Comparison of ENCODE assay signal across 12 cellular contexts in genomic region chr22:49656291-49656851, GRCh38.
DNase-seq lines count a peak whose midpoint lies in the region; ATAC-seq and TF ChIP-seq lines count a peak whose summit lies in the region.
"Had no signal": no experiment of that assay in that cellular context is flagged by ENCODE, and none has a peak within 500 bp of the region (broad histone marks: within the 10 kb centered on the region; RNA-seq: fewer than 3 reads in every experiment).

No MANE protein-coding gene starts in this region.

- H3K27me3 ChIP-seq in CD4-positive, alpha-beta memory T cell (ENCODE audit: insufficient read depth, low read length): no peaks in the 10 kb centered on the region
- H3K27me3 ChIP-seq in duodenal mucosa (ENCODE audit: control insufficient read depth in 1 of 2, insufficient read depth in 2 of 2, low read length in 2 of 2) (no peaks in the 10 kb centered on the region), rectal smooth muscle tissue (ENCODE audit: control insufficient read depth, insufficient read depth, low read length) (no peaks in the 10 kb centered on the region), adrenal gland (no peaks in the 10 kb centered on the region)

- peak overlapping the region; percentile 85 to 100 (median 97) for H3K4me3 Mint-ChIP-seq in CD4-positive, alpha-beta memory T cell
- peak overlapping the region; percentile 94 to 99 (median 97) for H3K4me3 Mint-ChIP-seq in IgD-negative memory B cell
- H3K4me3 Mint-ChIP-seq: mesothelial cell of epicardium had no signal

- peak overlapping the region in 1 of 7 donors; percentile 13 for H3K27ac Mint-ChIP-seq in CD4-positive, alpha-beta memory T cell
- peak overlapping the region in 1 of 3 donors; percentile 75 for H3K27ac Mint-ChIP-seq in IgD-negative memory B cell
- H3K27ac Mint-ChIP-seq: mesothelial cell of epicardium had no signal

- peaks cover 29% of the 10 kb centered on the region for H3K4me1 ChIP-seq in CD4-positive, alpha-beta memory T cell (ENCODE audit: insufficient read depth, low read length)
- H3K4me1 ChIP-seq in duodenal mucosa (ENCODE audit: control insufficient read depth in 1 of 2, insufficient read depth in 2 of 2, low read length in 2 of 2): peaks cover 0 to 8% of the 10 kb centered on the region in 2 donors
- no peaks in the 10 kb centered on the region for H3K4me1 ChIP-seq in rectal smooth muscle tissue (ENCODE audit: control insufficient read depth, insufficient read depth, low read length)
- H3K4me1 ChIP-seq in adrenal gland (replicated peaks in 1 of 2): no peaks in the 10 kb centered on the region

- peak overlapping the region; percentile 34 for H3K27ac ChIP-seq in CD4-positive, alpha-beta memory T cell (ENCODE audit: low read depth, low read length)
- H3K27ac ChIP-seq in duodenal mucosa (ENCODE audit: low read depth, low read length): no peak overlapping the region
- H3K27ac ChIP-seq in rectal smooth muscle tissue (ENCODE audit: low read depth, low read length): no peak overlapping the region
- H3K27ac ChIP-seq in adrenal gland: peak overlapping the region in 1 of 5 donors; percentile 69
- H3K27ac ChIP-seq: GM23248 had no signal

- H3K36me3 ChIP-seq in CD4-positive, alpha-beta memory T cell (ENCODE audit: insufficient read depth, low read length): peaks cover 5% of the 10 kb centered on the region
- no peaks in the 10 kb centered on the region for H3K36me3 ChIP-seq in duodenal mucosa (ENCODE audit: control insufficient read depth in 1 of 2, insufficient read depth in 2 of 2, low read length in 2 of 2)
- no peaks in the 10 kb centered on the region for H3K36me3 ChIP-seq in rectal smooth muscle tissue (ENCODE audit: control insufficient read depth, insufficient read depth, low read length)
- no peaks in the 10 kb centered on the region for H3K36me3 ChIP-seq in adrenal gland (replicated peaks in 1 of 2)

- POLR2A ChIA-PET in CD4-positive, alpha-beta memory T cell (lab: Charles Lee; ENCODE audit: partially characterized antibody): interaction anchor here (0.9 to 2.2 kb wide), 3 partner anchors 10 to 32 kb away, joined by 4 to 10 read pairs (median 4); no protein-coding TSS in a partner anchor

- CTCF ChIA-PET in CD4-positive, alpha-beta memory T cell (lab: Charles Lee; ENCODE audit: partially characterized antibody): no interaction called here

- WGBS in adrenal gland, 4 donors: 66 to 85% (median 76%) methylated on average over 10 to 25 of the region's 25 CpGs

- intact Hi-C loops in CD4-positive, alpha-beta memory T cell (cut with micrococcal nuclease): no loop called here
- intact Hi-C loops in adrenal gland (cut with DNase I): no loop called here

- ATAC-seq in GM18868 (IDR thresholded peaks at IDR 0.05; ENCODE audit: unreplicated experiment): no peak
- ATAC-seq: PC-3 had no signal

- H3K4me3 ChIP-seq in CD4-positive, alpha-beta memory T cell (ENCODE audit: low read length in 2 of 2): peak overlapping the region; percentile 79 to 85
- peak overlapping the region; percentile 63 to 74 for H3K4me3 ChIP-seq in duodenal mucosa (ENCODE audit: low read depth in 1 of 2, low read length in 2 of 2)
- peak overlapping the region; percentile 63 for H3K4me3 ChIP-seq in rectal smooth muscle tissue (ENCODE audit: low read length)
- peak overlapping the region in 1 of 4 donors; percentile 55 for H3K4me3 ChIP-seq in adrenal gland
- H3K4me3 ChIP-seq: GM23248 had no signal

- no peaks in the 10 kb centered on the region for H3K9me3 ChIP-seq in CD4-positive, alpha-beta memory T cell (ENCODE audit: control insufficient read depth in 1 of 2, low read length in 2 of 2)
- no peaks in the 10 kb centered on the region for H3K9me3 ChIP-seq in duodenal mucosa (ENCODE audit: control insufficient read depth in 1 of 2, low read length in 2 of 2)
- H3K9me3 ChIP-seq in adrenal gland (replicated peaks in 1 of 3): no peaks in the 10 kb centered on the region

- H3K36me3 Mint-ChIP-seq in CD4-positive, alpha-beta memory T cell: peaks cover 4 to 9% of the 10 kb centered on the region in 2 donors
- H3K36me3 Mint-ChIP-seq in IgD-negative memory B cell: peaks cover 3% of the 10 kb centered on the region
- H3K36me3 Mint-ChIP-seq: mesothelial cell of epicardium had no signal

- peaks cover 15 to 39% (median 24%) of the 10 kb centered on the region in 4 donors for H3K4me1 Mint-ChIP-seq in CD4-positive, alpha-beta memory T cell
- H3K4me1 Mint-ChIP-seq in IgD-negative memory B cell: peaks cover 5 to 19% (median 16%) of the 10 kb centered on the region in 3 donors

- no peak for TF ChIP-seq POLR2A in adrenal gland (IDR thresholded peaks at IDR 0.05)

- H3K9me3 Mint-ChIP-seq in CD4-positive, alpha-beta memory T cell: peaks cover 0 to 3% (median 0%) of the 10 kb centered on the region in 8 donors
- H3K9me3 Mint-ChIP-seq in IgD-negative memory B cell: no peaks in the 10 kb centered on the region
- H3K9me3 Mint-ChIP-seq: mesothelial cell of epicardium had no signal

- TF ChIP-seq CTCF in adrenal gland (IDR thresholded peaks at IDR 0.05): no peak

- no peak for DNase-seq in CD4-positive, alpha-beta memory T cell
- DNase-seq in putamen (ENCODE audit: low spot score): no peak
- DNase-seq in UCSD-AML1 (lab: John Stamatoyannopoulos, UW; ENCODE audit: unreplicated experiment): no peak
- DNase-seq in adrenal gland: no peak
- DNase-seq: DMS 273 treated with DMSO at 0.1 percent for 48 hours, GM23248, PC-3 had no signal

- H3K9ac ChIP-seq in duodenal mucosa (ENCODE audit: low read depth in 1 of 2, low read length in 2 of 2) (no peak overlapping the region), rectal smooth muscle tissue (ENCODE audit: low read length) (no peak overlapping the region)
- H3K9ac ChIP-seq: GM23248 had no signal

- no peaks in the 10 kb centered on the region for H3K27me3 Mint-ChIP-seq in CD4-positive, alpha-beta memory T cell
- H3K27me3 Mint-ChIP-seq in IgD-negative memory B cell: peaks cover 3% of the 10 kb centered on the region
